In the genomic region with DNA sequence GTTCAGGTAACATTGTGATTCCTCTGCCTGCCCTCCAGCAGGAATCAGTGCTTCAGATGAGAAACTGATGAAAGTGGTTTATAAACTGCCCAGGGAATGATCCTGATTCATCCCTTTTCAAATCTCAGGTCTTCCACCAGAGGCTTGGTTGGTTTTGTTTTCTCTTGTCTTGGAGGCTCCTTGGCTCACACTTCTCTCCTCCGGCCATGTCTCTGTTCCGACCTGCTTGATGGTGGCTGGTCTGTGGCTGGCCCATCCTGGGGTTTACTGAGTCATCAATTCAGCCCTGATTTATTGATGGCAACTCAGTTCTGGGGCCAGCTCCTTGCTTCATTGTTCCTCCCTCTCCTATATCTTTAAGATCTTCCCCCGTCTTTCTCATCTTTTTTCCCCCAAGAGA, we compare ENCODE assay signal across 20 cellular contexts.
"Had no signal": no experiment of that assay in that cellular context is flagged by ENCODE, and none has a peak within 500 bp of the region (broad histone marks: within the 10 kb centered on the region; RNA-seq: fewer than 3 reads in every experiment).

No MANE protein-coding gene starts in this region.

- H3K27ac ChIP-seq: esophagus muscularis mucosa, gastroesophageal sphincter, VCaP had no signal

- H3K9me3 ChIP-seq: esophagus muscularis mucosa, gastroesophageal sphincter, mucosa of descending colon had no signal

- H3K4me3 ChIP-seq: esophagus muscularis mucosa, gastroesophageal sphincter, mucosa of descending colon had no signal

- DNase-seq: activated CD4-positive, alpha-beta T cell treated with anti-CD3 and anti-CD28 coated beads, Interleukin-2, amount 50 U/mL, for 1 hour; activated CD4-positive, CD25-positive, alpha-beta regulatory T cell treated with anti-CD3 and anti-CD28 coated beads, Interleukin-2, amount 50 U/mL, for 72 hours; activated CD8-positive, alpha-beta T cell treated with anti-CD3 and anti-CD28 coated beads, Interleukin-2, amount 10 ng/mL, durations not matched to agents 7 days and 5 days; activated gamma-delta T cell; aorta; central memory CD4-positive, alpha-beta T cell; dermis blood vessel endothelial cell; effector CD8-positive, alpha-beta T cell; head of caudate nucleus; hypothalamus; left ventricle myocardium superior; mucosa of descending colon; retina; stimulated activated CD4-positive, alpha-beta T cell treated with anti-CD3 and anti-CD28 coated beads, Interleukin-4, amount 100 ng/mL, for 24 hours; stimulated activated naive CD8-positive, alpha-beta T cell treated with anti-CD3 and anti-CD28 coated beads, Interleukin-15, Interleukin-2, amounts not matched to agents 100 U/mL and 50 U/mL, for 24 hours; T-cell had no signal

- H3K4me1 ChIP-seq: esophagus muscularis mucosa, gastroesophageal sphincter had no signal

- ATAC-seq: activated CD8-positive, alpha-beta T cell treated with anti-CD3 and anti-CD28 coated beads, Interleukin-2, amount 10 ng/mL, durations not matched to agents 7 days and 5 days; activated naive CD4-positive, alpha-beta T cell treated with anti-CD3 and anti-CD28 coated beads, Interleukin-2, amount 50 U/mL, for 72 hours; gastroesophageal sphincter; left ventricle myocardium superior; mucosa of descending colon; stimulated activated naive CD8-positive, alpha-beta T cell treated with anti-CD3 and anti-CD28 coated beads, Interleukin-15, Interleukin-2, amounts not matched to agents 100 U/mL and 50 U/mL, for 24 hours; T-cell had no signal

- H3K36me3 ChIP-seq: esophagus muscularis mucosa, gastroesophageal sphincter had no signal
